Comparison of ENCODE assay signal across 20 cellular contexts in genomic region chr6:118672678-118673077, GRCh38. TPM values are rescaled to one million over a fixed set of nuclear protein-coding genes. Genes with fewer than 3 reads are reported as not detected.
DNase-seq lines count a peak whose midpoint lies in the region; ATAC-seq and TF ChIP-seq lines count a peak whose summit lies in the region.
"Had no signal": no experiment of that assay in that cellular context is flagged by ENCODE, and none has a peak within 500 bp of the region (broad histone marks: within the 10 kb centered on the region; RNA-seq: fewer than 3 reads in every experiment).

No MANE protein-coding gene starts in this region.

- no peaks in the 10 kb centered on the region for H3K9me3 ChIP-seq in CD4-positive, alpha-beta T cell (ENCODE audit: control insufficient read depth, low read length)
- no peaks in the 10 kb centered on the region for H3K9me3 ChIP-seq in HEK293 (ENCODE audit: control insufficient read depth, insufficient read depth, low read depth, low read length)
- no peaks in the 10 kb centered on the region for H3K9me3 ChIP-seq in right atrium auricular region
- H3K9me3 ChIP-seq: HAP-1, MG63, SJSA1 had no signal

- H3K27me3 Mint-ChIP-seq in activated naive CD4-positive, alpha-beta T cell treated with anti-CD3 and anti-CD28 coated beads for 36 hours (ENCODE audit: low read depth): no peaks in the 10 kb centered on the region
- no peaks in the 10 kb centered on the region for H3K27me3 Mint-ChIP-seq in CD4-positive, alpha-beta T cell
- H3K27me3 Mint-ChIP-seq in naive thymus-derived CD8-positive, alpha-beta T cell: no peaks in the 10 kb centered on the region

- H3K4me3 Mint-ChIP-seq in activated naive CD4-positive, alpha-beta T cell treated with anti-CD3 and anti-CD28 coated beads for 36 hours: peak overlapping the region; percentile 38
- no peak overlapping the region for H3K4me3 Mint-ChIP-seq in CD4-positive, alpha-beta T cell
- H3K4me3 Mint-ChIP-seq in naive thymus-derived CD8-positive, alpha-beta T cell: peak overlapping the region in 6 of 10 donors; percentile 3 to 67 (median 40)

- TF ChIP-seq CTCF in CD4-positive, alpha-beta T cell (IDR thresholded peaks at IDR 0.05): no peak
- no peak for TF ChIP-seq CTCF in HEK293 (tag by site-specific recombination; IDR thresholded peaks at IDR 0.05)
- no peak for TF ChIP-seq CTCF in right atrium auricular region (IDR thresholded peaks at IDR 0.05)

- no peaks in the 10 kb centered on the region for H3K27me3 ChIP-seq in CD4-positive, alpha-beta T cell (ENCODE audit: control insufficient read depth, insufficient read depth, low read length)
- H3K27me3 ChIP-seq in right atrium auricular region: no peaks in the 10 kb centered on the region
- H3K27me3 ChIP-seq: MG63 had no signal

- no peaks in the 10 kb centered on the region for H3K9me3 Mint-ChIP-seq in activated naive CD4-positive, alpha-beta T cell treated with anti-CD3 and anti-CD28 coated beads for 36 hours
- peaks cover 3 to 9% of the 10 kb centered on the region in 2 donors for H3K9me3 Mint-ChIP-seq in activated naive CD4-positive, alpha-beta T cell treated with anti-CD3 and anti-CD28 coated beads, Interleukin-2, amount 50 U/mL, for 72 hours
- no peaks in the 10 kb centered on the region for H3K9me3 Mint-ChIP-seq in CD4-positive, alpha-beta T cell
- H3K9me3 Mint-ChIP-seq in naive thymus-derived CD8-positive, alpha-beta T cell: peaks cover 0 to 7% (median 0%) of the 10 kb centered on the region in 9 donors

- intact Hi-C loops in activated naive CD4-positive, alpha-beta T cell treated with anti-CD3 and anti-CD28 coated beads for 36 hours (cut with micrococcal nuclease): no loop called here
- intact Hi-C loops in CD4-positive, alpha-beta T cell (cut with DNase I, micrococcal nuclease): no loop called here

- H3K27ac Mint-ChIP-seq in activated naive CD4-positive, alpha-beta T cell treated with anti-CD3 and anti-CD28 coated beads for 36 hours: peak overlapping the region; percentile 46
- peak overlapping the region in 1 of 2 donors; percentile 78 for H3K27ac Mint-ChIP-seq in activated naive CD4-positive, alpha-beta T cell treated with anti-CD3 and anti-CD28 coated beads, Interleukin-2, amount 50 U/mL, for 72 hours
- H3K27ac Mint-ChIP-seq in CD4-positive, alpha-beta T cell: peak overlapping the region; percentile 50
- peak overlapping the region; percentile 23 to 92 (median 68) for H3K27ac Mint-ChIP-seq in naive thymus-derived CD8-positive, alpha-beta T cell

- no peak for ATAC-seq in activated naive CD4-positive, alpha-beta T cell treated with anti-CD3 and anti-CD28 coated beads, Interleukin-2, amount 50 U/mL, for 72 hours
- no peak for ATAC-seq in CD4-positive, alpha-beta T cell (ENCODE audit: poor library complexity)
- ATAC-seq in naive thymus-derived CD8-positive, alpha-beta T cell: no peak
- ATAC-seq: Right ventricle myocardium inferior had no signal

- H3K4me3 ChIP-seq in HEK293 (ENCODE audit: low read depth, low read length): no peak overlapping the region
- H3K4me3 ChIP-seq in right atrium auricular region: no peak overlapping the region
- H3K4me3 ChIP-seq: HAP-1, MG63, PC-9, SJSA1 had no signal

- in situ Hi-C loops in G401 (cut with HindIII; ENCODE audit: low sequenced_read_pairs): no loop called here

- no peak overlapping the region for H3K27ac ChIP-seq in CD4-positive, alpha-beta T cell (ENCODE audit: low read depth, low read length)
- H3K27ac ChIP-seq in HEK293 (ENCODE audit: extremely low read depth, low read depth, low read length) (no peak overlapping the region), right atrium auricular region (no peak overlapping the region)
- H3K27ac ChIP-seq: C4-2B, PC-9, SJSA1 had no signal

- peaks cover 5% of the 10 kb centered on the region for H3K36me3 Mint-ChIP-seq in activated naive CD4-positive, alpha-beta T cell treated with anti-CD3 and anti-CD28 coated beads for 36 hours (ENCODE audit: low read depth)
- H3K36me3 Mint-ChIP-seq in activated naive CD4-positive, alpha-beta T cell treated with anti-CD3 and anti-CD28 coated beads, Interleukin-2, amount 50 U/mL, for 72 hours: peaks cover 0 to 23% of the 10 kb centered on the region in 2 donors
- peaks cover 31% of the 10 kb centered on the region for H3K36me3 Mint-ChIP-seq in CD4-positive, alpha-beta T cell (ENCODE audit: low read depth)
- peaks cover 3 to 27% (median 19%) of the 10 kb centered on the region in 3 donors for H3K36me3 Mint-ChIP-seq in naive thymus-derived CD8-positive, alpha-beta T cell

- H3K36me3 ChIP-seq in HEK293 (ENCODE audit: control insufficient read depth in 2 of 2, insufficient read depth in 1 of 2, low read length in 2 of 2) (no peaks in the 10 kb centered on the region), right atrium auricular region (no peaks in the 10 kb centered on the region)
- H3K36me3 ChIP-seq: HAP-1, MG63, SJSA1 had no signal

- CTCF ChIA-PET in activated naive CD4-positive, alpha-beta T cell treated with anti-CD3 and anti-CD28 coated beads for 36 hours (lab: Charles Lee): interaction anchor here (0.5 kb wide), 1 partner anchor 1894 kb away, joined by 3 read pairs; no protein-coding TSS in a partner anchor
- CTCF ChIA-PET in CD4-positive, alpha-beta T cell (lab: Charles Lee): interaction anchor here (1.7 kb wide), 1 partner anchor 25 kb away, joined by 3 read pairs; no protein-coding TSS in a partner anchor
- CTCF ChIA-PET in HEK293 (lab: Yijun Ruan, JAX): interaction anchor here (0.7 to 1.6 kb wide), 2 partner anchors 12 to 439 kb away, joined by 3 to 5 read pairs; no protein-coding TSS in a partner anchor

- POLR2A ChIA-PET in CD4-positive, alpha-beta T cell (lab: Charles Lee): interaction anchor here (1.9 to 2.0 kb wide), 2 partner anchors 13 to 37 kb away, joined by 4 to 5 read pairs; no protein-coding TSS in a partner anchor
- POLR2A ChIA-PET in HEK293 (lab: Yijun Ruan, JAX): no interaction called here
- POLR2A ChIA-PET in naive thymus-derived CD8-positive, alpha-beta T cell (lab: Charles Lee): no interaction called here

- peaks cover 58% of the 10 kb centered on the region for H3K4me1 Mint-ChIP-seq in activated naive CD4-positive, alpha-beta T cell treated with anti-CD3 and anti-CD28 coated beads for 36 hours (ENCODE audit: low read depth)
- H3K4me1 Mint-ChIP-seq in CD4-positive, alpha-beta T cell (ENCODE audit: low read depth): peaks cover 82% of the 10 kb centered on the region
- H3K4me1 Mint-ChIP-seq in naive thymus-derived CD8-positive, alpha-beta T cell: peaks cover 38 to 81% (median 71%) of the 10 kb centered on the region in 4 donors

- DNase-seq in activated naive CD4-positive, alpha-beta T cell treated with anti-CD3 and anti-CD28 coated beads for 36 hours: no peak
- no peak for DNase-seq in activated naive CD4-positive, alpha-beta T cell treated with anti-CD3 and anti-CD28 coated beads, Interleukin-2, amount 50 U/mL, for 72 hours (ENCODE audit: low spot score in 2 of 2)
- no peak for DNase-seq in CD4-positive, alpha-beta T cell
- no peak for DNase-seq in naive thymus-derived CD8-positive, alpha-beta T cell
- DNase-seq in G401 (ENCODE audit: low spot score): no peak
- DNase-seq in right atrium auricular region (ENCODE audit: low spot score): no peak
- DNase-seq: GOT3; KG1; MG63; NCI-H2029; NCI-H446 treated with DMSO at 0.1 percent for 48 hours; NCI-H526; NCI-H82; NK-92 treated with Interleukin-12 subunit alpha and Interleukin-12 subunit beta, amount 100 ng/mL, for 24 hours; PC-9 had no signal

- H3K4me1 ChIP-seq in HEK293 (ENCODE audit: control insufficient read depth, insufficient read depth, low read length) (peaks cover 7% of the 10 kb centered on the region; the same call in 1 of the 2 replicates), right atrium auricular region (peaks cover 0 to 9% of the 10 kb centered on the region in 2 donors)
- H3K4me1 ChIP-seq: HAP-1 had no signal

TF ChIP-seq in HEK293, 187 proteins besides CTCF, POLR2A, EP300 and RAD21:
- TF ChIP-seq ZNF138 (tag by site-specific recombination; IDR thresholded peaks at IDR 0.05; ENCODE audit: borderline replicate concordance): no peak
- peak; percentile 89 for TF ChIP-seq ZNF513 (tag by site-specific recombination; IDR thresholded peaks at IDR 0.05)
TF ChIP-seq in HEK293: peak in this region for 1.

RNA-seq across cellular contexts. Expression of gene CEP85L, which starts 21.3 kb away (rescaled TPM):
- total RNA-seq in activated naive CD4-positive, alpha-beta T cell treated with anti-CD3 and anti-CD28 coated beads for 36 hours: 10 to 100 TPM; 31.4 to 31.9 TPM
- 10 to 100 TPM; 38.5 to 41.3 TPM for total RNA-seq in activated naive CD4-positive, alpha-beta T cell treated with anti-CD3 and anti-CD28 coated beads, Interleukin-2, amount 50 U/mL, for 72 hours
- total RNA-seq in CD4-positive, alpha-beta T cell: 10 to 100 TPM; 76.2 to 80.7 TPM
- total RNA-seq in naive thymus-derived CD8-positive, alpha-beta T cell: 10 to 100 TPM; 70.9 to 73.6 TPM
- 10 to 100 TPM; 31.1 to 50.0 (median 47.5) TPM for polyA plus RNA-seq in naive thymus-derived CD8-positive, alpha-beta T cell
- 0.88 and 0.92 TPM in 2 replicates for total RNA-seq in G401 (2014; rRNA removed; shearing (Covaris generic))
- total RNA-seq in right atrium auricular region: 1 to 10 TPM; 4.5 to 6.8 TPM

Comparison
In these comparisons a context has a peak if more than half of its experiments do, and no peak if none do; other contexts are left out.
1. RNA of gene CEP85L, which starts 21.3 kb away (total RNA-seq): 76.2 to 80.7 TPM in CD4-positive, alpha-beta T cell, 70.9 to 73.6 TPM in naive thymus-derived CD8-positive, alpha-beta T cell, 38.5 to 41.3 TPM in activated naive CD4-positive, alpha-beta T cell treated with anti-CD3 and anti-CD28 coated beads, Interleukin-2, amount 50 U/mL, for 72 hours and 31.4 to 31.9 TPM in activated naive CD4-positive, alpha-beta T cell treated with anti-CD3 and anti-CD28 coated beads for 36 hours; 4.5 to 6.8 TPM in right atrium auricular region and 0.88 to 0.92 TPM in G401; every median in the first group is over 4 times any median in the second.